In genomic region chr1:96723372-96723771, GRCh38 we compare ENCODE assay signal across 9 cellular contexts. TPM values are rescaled to one million over a fixed set of nuclear protein-coding genes. Genes with fewer than 3 reads are reported as not detected.
DNase-seq lines count a peak whose midpoint lies in the region; ATAC-seq, FAIRE-seq and TF ChIP-seq lines count a peak whose summit lies in the region.
"Had no signal": no experiment of that assay in that cellular context is flagged by ENCODE, and none has a peak within 500 bp of the region (broad histone marks: within the 10 kb centered on the region; RNA-seq: fewer than 3 reads in every experiment).

No MANE protein-coding gene starts in this region.

- no peaks in the 10 kb centered on the region for H3F3A ChIP-seq in OCI-LY1 (ENCODE audit: insufficient read depth, low read length)

- no peak for FAIRE-seq in GM19239 (lab: Jason Lieb, UNC)

- H2AFZ ChIP-seq in OCI-LY1 (ENCODE audit: low read length) (no peak overlapping the region), osteoblast (ENCODE audit: low read length) (no peak overlapping the region)

- H3K36me3 Mint-ChIP-seq in Caco-2 (ENCODE audit: insufficient read depth, unreplicated experiment): peaks cover 28% of the 10 kb centered on the region

- H3K9me2 ChIP-seq in OCI-LY1 (ENCODE audit: low read depth, low read length): no peaks in the 10 kb centered on the region

- peak overlapping the region; percentile 84 for H3K27ac Mint-ChIP-seq in Caco-2 (ENCODE audit: unreplicated experiment)

- H3K36me3 ChIP-seq in Caco-2 (ENCODE audit: control insufficient read depth, insufficient read depth, low read length) (no peaks in the 10 kb centered on the region), OCI-LY1 (ENCODE audit: insufficient read depth, low read length) (peaks cover 50% of the 10 kb centered on the region), endocrine pancreas (ENCODE audit: control insufficient read depth, insufficient read depth, low read length) (no peaks in the 10 kb centered on the region), osteoblast (ENCODE audit: insufficient read depth, low read length) (peaks cover 32% of the 10 kb centered on the region)

- H4K20me1 ChIP-seq in OCI-LY1 (ENCODE audit: insufficient read depth, low read length): no peaks in the 10 kb centered on the region
- H4K20me1 ChIP-seq in osteoblast (ENCODE audit: insufficient read depth, low read length): peaks cover 15% of the 10 kb centered on the region

- H3K4me1 Mint-ChIP-seq in Caco-2 (ENCODE audit: low read depth, unreplicated experiment): peaks cover 6% of the 10 kb centered on the region

- peak overlapping the region; percentile 94 for H3K9ac ChIP-seq in OCI-LY1 (ENCODE audit: low read length)
- H3K9ac ChIP-seq in endocrine pancreas (ENCODE audit: control insufficient read depth, insufficient read depth, low read length): no peak overlapping the region

- peak overlapping the region; percentile 91 for H3K4me2 ChIP-seq in OCI-LY1 (ENCODE audit: low read length)
- H3K4me2 ChIP-seq in osteoblast (ENCODE audit: insufficient read depth, low read length): peak overlapping the region; percentile 100

- H3K27me3 ChIP-seq in Caco-2 (replicated peaks; ENCODE audit: control insufficient read depth, insufficient read depth, low read length) (no peaks in the 10 kb centered on the region), OCI-LY1 (ENCODE audit: insufficient read depth, low read length) (no peaks in the 10 kb centered on the region), endocrine pancreas (ENCODE audit: control insufficient read depth, insufficient read depth, low read length) (no peaks in the 10 kb centered on the region), osteoblast (ENCODE audit: insufficient read depth, low read length) (no peaks in the 10 kb centered on the region)

- DNase-seq in Caco-2 (no peak), osteoblast (ENCODE audit: insufficient read length, low spot score, missing footprints) (peak; percentile 64), NCI-H2081 treated with DMSO at 0.1 percent for 48 hours (lab: John Stamatoyannopoulos, UW) (no peak), GM19239 (ENCODE audit: insufficient read length, low spot score) (no peak), germinal center (ENCODE audit: low spot score) (no peak)
- DNase-seq: kidney glomerular epithelial cell had no signal

- no TSS peak for BruUV-seq in Caco-2 (replicated peaks; lab: Mats Ljungman, UMichigan)

- H3K9me3 ChIP-seq in Caco-2 (no peaks in the 10 kb centered on the region), OCI-LY1 (ENCODE audit: low read length) (no peaks in the 10 kb centered on the region), endocrine pancreas (ENCODE audit: control insufficient read depth, low read length) (no peaks in the 10 kb centered on the region), osteoblast (ENCODE audit: low read depth, low read length) (no peaks in the 10 kb centered on the region)

- H3K79me2 ChIP-seq in OCI-LY1 (ENCODE audit: insufficient read depth, low read length) (peaks cover 50% of the 10 kb centered on the region), osteoblast (ENCODE audit: insufficient read depth, low read length) (peaks cover 61% of the 10 kb centered on the region)

- peak overlapping the region; percentile 98 for H3K4me3 Mint-ChIP-seq in Caco-2 (ENCODE audit: unreplicated experiment)

- H3K9me3 Mint-ChIP-seq in Caco-2 (ENCODE audit: unreplicated experiment): no peaks in the 10 kb centered on the region

- TF ChIP-seq CTCF in Caco-2 (IDR thresholded peaks at IDR 0.05; ENCODE audit: insufficient read depth in 1 of 2, low read depth in 1 of 2, low read length in 1 of 2, severe bottlenecking in 1 of 2, unreplicated experiment in 1 of 2) (no peak), OCI-LY1 (IDR thresholded peaks at IDR 0.05; ENCODE audit: low read length) (no peak), osteoblast (IDR thresholded peaks at IDR 0.05; ENCODE audit: extremely low read depth, low read depth, low read length) (no peak)

- H3K4me1 ChIP-seq in Caco-2 (0 out of 2 replicates have a peak, but pooled peaks cover 3% of the 10 kb centered on the region), OCI-LY1 (ENCODE audit: insufficient read depth, low read length, severe bottlenecking) (peaks cover 25% of the 10 kb centered on the region), endocrine pancreas (ENCODE audit: control insufficient read depth, insufficient read depth, low read length) (peaks cover 11% of the 10 kb centered on the region), osteoblast (ENCODE audit: insufficient read depth, low read length) (peaks cover 15% of the 10 kb centered on the region)

- no peak for ATAC-seq in GM21529 (IDR thresholded peaks at IDR 0.05; ENCODE audit: unreplicated experiment)

- CTCF ChIA-PET in Caco-2 (lab: Charles Lee): no interaction called here

- H3K27ac ChIP-seq in OCI-LY1 (ENCODE audit: low read depth, low read length, poor library complexity, severe bottlenecking) (peak overlapping the region; percentile 81), osteoblast (ENCODE audit: low read depth, low read length) (peak overlapping the region; percentile 90)

- POLR2A ChIA-PET in Caco-2 (lab: Charles Lee): no interaction called here

- no peaks in the 10 kb centered on the region for H3K27me3 Mint-ChIP-seq in Caco-2 (ENCODE audit: insufficient read depth, unreplicated experiment)

- H3K4me3 ChIP-seq in Caco-2 (ENCODE audit: low read depth, low read length) (no peak overlapping the region), OCI-LY1 (ENCODE audit: low read depth, low read length, poor library complexity, severe bottlenecking) (peak overlapping the region; percentile 94), endocrine pancreas (ENCODE audit: control insufficient read depth, insufficient read depth, low read length) (peak overlapping the region; percentile 96), osteoblast (ENCODE audit: insufficient read depth, low read length) (peak overlapping the region; percentile 99)

- intact Hi-C loops in Caco-2 (cut with micrococcal nuclease; ENCODE audit: unreplicated experiment): no loop called here

RNA-seq across cellular contexts. Expression of gene PTBP2, which starts 1.8 kb away (rescaled TPM):
- total RNA-seq in Caco-2 (2022): 11.0 and 11.3 TPM in 2 replicates
- 17.0 and 23.0 TPM in 2 replicates for total RNA-seq in osteoblast
